ENCODE assay signal across 8 cellular contexts in the genomic region with DNA sequence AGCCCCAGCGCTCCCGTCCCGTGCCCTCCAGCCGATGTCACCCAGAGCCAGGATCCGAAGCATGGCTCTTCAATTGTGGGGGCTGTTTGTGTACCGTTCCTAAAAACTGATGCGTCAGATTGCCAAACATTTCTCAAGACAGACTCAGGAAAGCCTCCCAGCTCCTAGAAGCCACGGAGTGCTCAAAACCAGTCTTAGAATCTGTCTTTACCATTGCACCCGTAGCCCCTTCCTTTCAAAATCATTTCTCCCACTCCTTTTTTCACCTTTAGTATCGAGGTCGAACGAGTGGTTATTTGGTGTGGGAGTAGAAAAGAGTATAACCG. TPM values are rescaled to one million over a fixed set of nuclear protein-coding genes. Genes with fewer than 3 reads are reported as not detected.
A peak's percentile ranks its signal among the peaks of the same experiment; 100 is the strongest.
DNase-seq lines count a peak whose midpoint lies in the region; ATAC-seq, FAIRE-seq and TF ChIP-seq lines count a peak whose summit lies in the region.

No MANE protein-coding gene starts in this region.

- CTCF ChIA-PET in AG04450 (lab: Charles Lee) (interaction anchor here (1.0 to 2.5 kb wide), 4 partner anchors 16 to 229 kb away, joined by 3 to 13 read pairs (median 7); no protein-coding TSS in a partner anchor), HCT116 (lab: Charles Lee) (no interaction called here), HepG2 (lab: Yijun Ruan, JAX; ENCODE audit: low intra/inter-chr PET ratio, low total read pairs) (no interaction called here)

- TF ChIP-seq EP300 in HepG2 (IDR thresholded peaks at IDR 0.05; ENCODE audit: low read depth in 2 of 2, low read length in 2 of 2) (no peak), HepG2 (CRISPR knock-in tag; IDR thresholded peaks at IDR 0.05; ENCODE audit: borderline replicate concordance) (no peak), tibial nerve (IDR thresholded peaks at IDR 0.05) (no peak)

- TSS peak; percentile 59 for BruUV-seq in HCT116 (replicated peaks; lab: Mats Ljungman, UMichigan)
- no TSS peak for BruUV-seq in HepG2 (replicated peaks; lab: Mats Ljungman, UMichigan)

- H3K9me3 ChIP-seq in AG04450 (ENCODE audit: control insufficient read depth, insufficient read depth, low read length) (peaks cover 2% of the 10 kb centered on the region; the same call in 1 of the 2 replicates), HCT116 (ENCODE audit: control insufficient read depth in 1 of 2, insufficient read depth in 1 of 2, low read depth in 1 of 2, low read length in 2 of 2) (no peaks in the 10 kb centered on the region), HepG2 (ENCODE audit: low read length) (no peaks in the 10 kb centered on the region), tibial nerve (no peaks in the 10 kb centered on the region)

- in situ Hi-C loops in HepG2 (cut with HindIII; ENCODE audit: extremely low pct_ligation_motif_present, low pct_unique_long_range_greater_than_20kb), result no loop called here

- TF ChIP-seq POLR2A in HCT116 (IDR thresholded peaks at IDR 0.05; ENCODE audit: borderline replicate concordance, extremely low read depth, insufficient read depth, insufficient read length) (no peak), HepG2 (IDR thresholded peaks at IDR 0.05; ENCODE audit: insufficient read depth in 1 of 2, low read depth in 2 of 2, low read length in 2 of 2) (no peak), tibial nerve (IDR thresholded peaks at IDR 0.05) (no peak)

- POLR2A ChIA-PET in AG04450 (lab: Yijun Ruan, JAX) (interaction anchor here (0.7 to 1.7 kb wide), 6 partner anchors 33 to 222 kb away, joined by 3 to 9 read pairs (median 3); partner anchors contain the start of gene MED21), HCT116 (lab: Charles Lee) (no interaction called here), HepG2 (lab: Yijun Ruan, JAX) (interaction anchor here (0.6 to 1.8 kb wide), 8 partner anchors 14 to 88 kb away, joined by 3 to 7 read pairs (median 4); partner anchors contain the start of gene BMAL2)

- RAD21 ChIA-PET in HCT116 (lab: Charles Lee; ENCODE audit: low non-redundant PET in 1 of 2, low total read pairs in 2 of 2, uncharacterized antibody in 2 of 2, unreplicated experiment in 2 of 2), result no interaction called here

- TF ChIP-seq CTCF in AG04450 (IDR thresholded peaks at IDR 0.05; ENCODE audit: low read depth, low read length) (no peak), HCT116 (IDR thresholded peaks at IDR 0.05 in 2 of 3, conservative IDR thresholded peaks at IDR 0.05 in 1 of 3; ENCODE audit: borderline replicate concordance in 1 of 3, insufficient read depth in 1 of 3, low read depth in 2 of 3, low read length in 2 of 3) (no peak), HepG2 (CRISPR knock-in tag; IDR thresholded peaks at IDR 0.05) (no peak), tibial nerve (IDR thresholded peaks at IDR 0.05) (no peak), D721Med (IDR thresholded peaks at IDR 0.05; ENCODE audit: insufficient read depth, missing control alignments) (no peak)

- H3K4me3 ChIP-seq in AG04450 (ENCODE audit: low read depth, low read length), result peak overlapping the region; percentile 76
- peak overlapping the region; percentile 84 to 92 for H3K4me3 ChIP-seq in HCT116 (replicated peaks in 1 of 2; ENCODE audit: low read depth in 1 of 2, low read length in 2 of 2)
- peak overlapping the region; percentile 70 to 86 (median 76) for H3K4me3 ChIP-seq in HepG2 (replicated peaks in 1 of 3; ENCODE audit: insufficient read depth in 1 of 3, low read depth in 2 of 3, low read length in 3 of 3)
- H3K4me3 ChIP-seq in tibial nerve, result peak overlapping the region; percentile 65 to 88 (median 70)

- TF ChIP-seq RAD21 in HCT116 (IDR thresholded peaks at IDR 0.05; ENCODE audit: low read depth), result no peak; the same call in 1 of the 2 replicates
- TF ChIP-seq RAD21 in HepG2 (CRISPR knock-in tag; IDR thresholded peaks at IDR 0.05), result no peak

- intact Hi-C loops in HCT116 (cut with micrococcal nuclease), result loop anchor here (1.0 kb wide), 1 partner anchor 229 kb away; no protein-coding TSS in a partner anchor
- intact Hi-C loops in HepG2 (cut with micrococcal nuclease; ENCODE audit: unreplicated experiment), result loop anchor here (5.0 kb wide), 1 partner anchor 48 kb away; no protein-coding TSS in a partner anchor

- H4K20me1 ChIP-seq in HCT116 (ENCODE audit: insufficient read depth), result no peaks in the 10 kb centered on the region
- H4K20me1 ChIP-seq in HepG2 (ENCODE audit: insufficient read depth, low read length), result no peaks in the 10 kb centered on the region

- peak overlapping the region; percentile 89 for H3K9ac ChIP-seq in HCT116 (ENCODE audit: low read length)
- peak overlapping the region; percentile 87 for H3K9ac ChIP-seq in HepG2 (ENCODE audit: insufficient read depth, low read depth, low read length)

- H3K27me3 ChIP-seq in AG04450 (ENCODE audit: control insufficient read depth, insufficient read depth, low read length) (no peaks in the 10 kb centered on the region), HCT116 (ENCODE audit: insufficient read depth, low read length) (no peaks in the 10 kb centered on the region), HepG2 (ENCODE audit: control insufficient read depth in 1 of 2, insufficient read depth in 2 of 2, low read length in 2 of 2) (no peaks in the 10 kb centered on the region; a peak in 1 of 5 replicates), tibial nerve (no peaks in the 10 kb centered on the region)

- no peaks in the 10 kb centered on the region for H3K9me2 ChIP-seq in HCT116 (ENCODE audit: insufficient read depth)

- peaks cover 34% of the 10 kb centered on the region for H3K79me2 ChIP-seq in HCT116 (ENCODE audit: insufficient read depth, low read length)
- peaks cover 18% of the 10 kb centered on the region for H3K79me2 ChIP-seq in HepG2 (ENCODE audit: insufficient read depth, low read length)

- H3K27ac ChIP-seq in AG04450 (ENCODE audit: low read depth, low read length) (peak overlapping the region; percentile 87), HCT116 (ENCODE audit: low read depth, low read length) (peak overlapping the region; percentile 46), adipose tissue (ENCODE audit: low read depth, low read length) (peak overlapping the region; percentile 68), HepG2 (ENCODE audit: extremely low read length, insufficient read depth, low read length) (peak overlapping the region; percentile 76), tibial nerve (peak overlapping the region; percentile 77 to 93 (median 87))

- peaks cover 5 to 11% of the 10 kb centered on the region in 2 experiments; a peak in 3 of 4 replicates for H3K4me1 ChIP-seq in HCT116 (ENCODE audit: control insufficient read depth in 1 of 2, insufficient read depth in 2 of 2, low read length in 2 of 2)
- peaks cover 32% of the 10 kb centered on the region for H3K4me1 ChIP-seq in HepG2 (ENCODE audit: insufficient read depth, low read length)
- peaks cover 0 to 28% (median 9%) of the 10 kb centered on the region in 4 donors for H3K4me1 ChIP-seq in tibial nerve

- 0% methylated on average over 13 of the region's 13 CpGs for WGBS in adipose tissue, 3 donors
- whole genome bisulfite sequencing in HepG2 (ENCODE audit: low lambda C conversion rate), result 0% methylated on average over 11 of the region's 13 CpGs
- WGBS in tibial nerve, 2 donors, result 1 to 2% methylated on average over 13 of the region's 13 CpGs

- no peak for ATAC-seq in HCT116
- ATAC-seq in HepG2, result peak; percentile 3; the same call in 2 of the 3 replicates
- ATAC-seq in HG03039 (IDR thresholded peaks at IDR 0.05; ENCODE audit: unreplicated experiment), result no peak

- DNase-seq in AG04450 (ENCODE audit: low read depth, low spot score) (no peak), HCT116 (ENCODE audit: low read depth, low spot score) (no peak), HepG2 (ENCODE audit: low spot score) (no peak), tibial nerve (ENCODE audit: low spot score in 2 of 2) (no peak), D721Med (ENCODE audit: insufficient read length, low spot score) (no peak)
- no peak for DNase-seq in central memory CD4-positive, alpha-beta T cell

- H3K36me3 ChIP-seq in HCT116 (ENCODE audit: control insufficient read depth in 1 of 2, insufficient read depth in 2 of 2, low read length in 2 of 2) (no peaks in the 10 kb centered on the region), HepG2 (replicated peaks in 1 of 2; ENCODE audit: control insufficient read depth in 1 of 2, insufficient read depth in 2 of 2, low read length in 2 of 2) (no peaks in the 10 kb centered on the region), tibial nerve (no peaks in the 10 kb centered on the region)

- H3K4me2 ChIP-seq in HCT116 (ENCODE audit: low read length) (peak overlapping the region; percentile 89), HepG2 (ENCODE audit: low read depth, low read length) (peak overlapping the region; percentile 84)

- no peak for FAIRE-seq in HepG2 (lab: Jason Lieb, UNC)
- no peak for FAIRE-seq in D721Med (lab: Jason Lieb, UNC)

- H2AFZ ChIP-seq in HCT116 (ENCODE audit: low read depth, low read length, poor library complexity, severe bottlenecking) (peak overlapping the region; percentile 33), HepG2 (ENCODE audit: low read length) (peak overlapping the region; percentile 43)

RNA-seq across cellular contexts. Expression of gene STK38L, which starts 0.6 kb away (rescaled TPM):
- polyA plus RNA-seq in AG04450 (2011; rRNA removed), result 11.9 and 18.4 TPM in 2 replicates
- 8.2 and 14.6 TPM in 2 replicates for polyA minus RNA-seq in AG04450 (2011; rRNA and poly(A)+ RNA removed)
- total RNA-seq in HCT116 (2021; ENCODE audit: unreplicated experiment), result 23.9 TPM
- 5.6 and 7.9 TPM in 2 replicates for polyA plus RNA-seq in HCT116 (2012)
- polyA plus RNA-seq in adipose tissue, result 10 to 100 TPM in 2 of 3 donors, 1 to 10 TPM in 1; 4.5 to 20.4 (median 19.3) TPM
- 26.4 and 50.0 TPM in 2 replicates for total RNA-seq in HepG2 (2016; rRNA removed; fragmentation: Illumina TruSeq; extraction: Trizol)
- 3.3 and 3.9 TPM in 2 replicates for total RNA-seq in HepG2 (2016; cell fraction: cytosol; rRNA removed; fragmentation: Illumina TruSeq; extraction: Trizol; ENCODE audit: low read depth)
- total RNA-seq in HepG2 (2016; cell fraction: insoluble cytoplasmic fraction; rRNA removed; fragmentation: Illumina TruSeq; extraction: Trizol), result 28.4 and 50.0 TPM in 2 replicates
- 9.2 and 9.5 TPM in 2 replicates for total RNA-seq in HepG2 (2016; cell fraction: membrane; rRNA removed; fragmentation: Illumina TruSeq; extraction: Trizol)
- total RNA-seq in HepG2 (2016; cell fraction: nucleus; rRNA removed; fragmentation: Illumina TruSeq; extraction: Trizol), result 16.6 and 22.0 TPM in 2 replicates
- 5.6 and 6.1 TPM in 2 replicates for polyA plus RNA-seq in HepG2 (2011; rRNA removed)
- 1.7 and 2.9 TPM in 2 replicates for polyA plus RNA-seq in HepG2 (2011; cell fraction: cytosol; rRNA removed)
- 4.0 and 6.4 TPM in 2 replicates for polyA plus RNA-seq in HepG2 (2011; cell fraction: nucleus; rRNA removed)
- 9.9 and 10.9 TPM in 2 replicates for polyA plus RNA-seq in HepG2 (2012)
- polyA plus RNA-seq in HepG2 (2016; cell fraction: cytosol; fragmentation: Illumina TruSeq; extraction: Trizol; ENCODE audit: low read depth), result 1.5 and 2.2 TPM in 2 replicates
- 24.1 and 27.8 TPM in 2 replicates for polyA plus RNA-seq in HepG2 (2016; cell fraction: insoluble cytoplasmic fraction; fragmentation: Illumina TruSeq; extraction: Trizol; ENCODE audit: low read depth)
- 4.4 and 5.5 TPM in 2 replicates for polyA plus RNA-seq in HepG2 (2016; cell fraction: membrane; fragmentation: Illumina TruSeq; extraction: Trizol; ENCODE audit: low read depth)
- polyA plus RNA-seq in HepG2 (2016; cell fraction: nucleus; fragmentation: Illumina TruSeq; extraction: Trizol; ENCODE audit: insufficient read depth, low read depth), result 16.5 and 18.5 TPM in 2 replicates
- 2.7 and 5.1 TPM in 2 replicates for polyA minus RNA-seq in HepG2 (2011; rRNA and poly(A)+ RNA removed; ENCODE audit: low replicate concordance)
- 6.2 and 11.1 TPM in 2 replicates for polyA minus RNA-seq in HepG2 (2011; cell fraction: cytosol; rRNA and poly(A)+ RNA removed)
- polyA minus RNA-seq in HepG2 (2011; cell fraction: nucleus; rRNA and poly(A)+ RNA removed), result 17.9 and 20.6 TPM in 2 replicates
- total RNA-seq in tibial nerve, result 10 to 100 TPM; 30.6 to 51.6 (median 40.8) TPM
